8 cellular contexts compared by ENCODE assay signal in the genomic region with DNA sequence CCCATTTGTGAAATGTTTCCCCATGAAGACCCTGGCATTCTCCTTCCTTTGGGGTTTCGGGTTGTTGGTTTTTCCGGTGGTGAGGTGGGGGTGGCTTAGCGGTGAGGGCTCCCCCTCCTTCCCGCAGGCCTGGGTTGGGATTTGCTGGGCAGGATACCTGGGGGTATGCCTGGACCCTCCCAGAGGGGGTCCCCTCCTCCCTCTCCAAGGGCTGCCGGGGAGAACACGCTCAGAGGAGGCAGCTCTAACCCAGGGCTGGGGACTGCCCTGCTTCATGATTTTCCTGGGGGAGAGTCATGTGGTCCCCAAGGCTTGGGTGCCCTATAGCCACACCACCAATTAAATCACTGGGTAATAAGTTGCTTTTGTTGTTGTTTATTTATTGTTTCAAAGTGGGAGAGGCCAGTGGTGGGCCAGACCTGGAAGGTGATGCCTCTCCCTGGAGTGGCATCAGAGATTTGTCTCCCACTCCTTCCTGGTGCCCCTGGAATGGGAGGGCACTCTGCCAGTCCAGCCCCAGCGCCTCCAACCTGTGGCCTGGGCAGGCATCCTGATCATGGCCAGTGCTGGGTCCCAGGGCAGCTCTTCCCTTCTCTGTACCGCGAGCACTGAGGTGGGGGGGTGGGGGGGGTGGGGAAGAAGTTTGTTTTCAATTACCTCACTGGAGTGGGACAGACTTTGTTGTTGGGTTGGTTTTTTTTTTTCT. TPM values are rescaled to one million over a fixed set of nuclear protein-coding genes. Genes with fewer than 3 reads are reported as not detected.
DNase-seq lines count a peak whose midpoint lies in the region; ATAC-seq, FAIRE-seq and TF ChIP-seq lines count a peak whose summit lies in the region.

No MANE protein-coding gene starts in this region.

- H3K4me3 Mint-ChIP-seq in astrocyte (ENCODE audit: unreplicated experiment): peak overlapping the region; percentile 91

- H3K4me1 Mint-ChIP-seq in astrocyte (ENCODE audit: low read depth, unreplicated experiment): peaks cover 33% of the 10 kb centered on the region

- H3K4me3 ChIP-seq in heart left ventricle (peak overlapping the region in 6 of 12 donors; percentile 71 to 84 (median 78)), astrocyte (ENCODE audit: insufficient read depth, low read depth, low read length) (peak overlapping the region; percentile 50), lower lobe of right lung (peak overlapping the region; percentile 71), upper lobe of right lung (peak overlapping the region; percentile 73)

- peaks cover 0 to 44% (median 23%) of the 10 kb centered on the region in 12 donors for H3K4me1 ChIP-seq in heart left ventricle
- peaks cover 57% of the 10 kb centered on the region for H3K4me1 ChIP-seq in astrocyte (ENCODE audit: insufficient read depth, low read length)
- peaks cover 40% of the 10 kb centered on the region for H3K4me1 ChIP-seq in lower lobe of right lung
- H3K4me1 ChIP-seq in upper lobe of right lung: peaks cover 37% of the 10 kb centered on the region

- H3K79me2 ChIP-seq in astrocyte (ENCODE audit: insufficient read depth, low read length): peaks cover 32% of the 10 kb centered on the region

- H3K27ac ChIP-seq in heart left ventricle (peak overlapping the region in 7 of 12 donors; percentile 81 to 97 (median 92)), astrocyte (ENCODE audit: low read depth, low read length) (peak overlapping the region; percentile 95), lower lobe of right lung (peak overlapping the region; percentile 91), upper lobe of right lung (peak overlapping the region; percentile 91)

- no peak for FAIRE-seq in astrocyte (lab: Jason Lieb, UNC)

- H3K27me3 Mint-ChIP-seq in astrocyte (ENCODE audit: low read depth, unreplicated experiment): no peaks in the 10 kb centered on the region

- peak overlapping the region; percentile 93 for H3K9ac ChIP-seq in astrocyte (ENCODE audit: low read length)

- H4K20me1 ChIP-seq in astrocyte (ENCODE audit: insufficient read depth, low read length): peaks cover 25% of the 10 kb centered on the region

- H3K27me3 ChIP-seq in heart left ventricle: peaks cover 0 to 6% (median 0%) of the 10 kb centered on the region in 9 donors
- H3K27me3 ChIP-seq in astrocyte (ENCODE audit: insufficient read depth, low read length): no peaks in the 10 kb centered on the region
- no peaks in the 10 kb centered on the region for H3K27me3 ChIP-seq in lower lobe of right lung (ENCODE audit: low read depth)
- H3K27me3 ChIP-seq in upper lobe of right lung: no peaks in the 10 kb centered on the region

- TF ChIP-seq CTCF in heart left ventricle (IDR thresholded peaks at IDR 0.05) (no peak), astrocyte (IDR thresholded peaks at IDR 0.05; ENCODE audit: insufficient read depth, low read depth, low read length) (no peak), lower lobe of right lung (IDR thresholded peaks at IDR 0.05) (no peak), upper lobe of right lung (IDR thresholded peaks at IDR 0.05) (no peak)

- H3K9me3 ChIP-seq in heart left ventricle (no peaks in the 10 kb centered on the region), astrocyte (ENCODE audit: insufficient read depth, low read depth, low read length) (no peaks in the 10 kb centered on the region), lower lobe of right lung (no peaks in the 10 kb centered on the region), upper lobe of right lung (no peaks in the 10 kb centered on the region)

- ATAC-seq in heart left ventricle: no peak
- ATAC-seq in lower lobe of right lung: no peak
- ATAC-seq in upper lobe of right lung: no peak
- ATAC-seq in GM19452 (IDR thresholded peaks at IDR 0.05; ENCODE audit: unreplicated experiment): no peak

- intact Hi-C loops in heart left ventricle (cut with DNase I) (loop anchor here in 2 of 10 donors (2.0 kb wide), 1 partner anchor 18 kb away; no protein-coding TSS in a partner anchor), cardiac septum (cut with DNase I) (loop anchor here (1.0 kb wide), 1 partner anchor 20 kb away; no protein-coding TSS in a partner anchor), lower lobe of right lung (cut with DNase I) (no loop called here), upper lobe of right lung (cut with DNase I) (no loop called here)

- DNase-seq in heart left ventricle (no peak), cardiac septum (ENCODE audit: low spot score) (no peak), astrocyte (ENCODE audit: low read depth) (no peak), lower lobe of right lung (no peak), upper lobe of right lung (no peak), globus pallidus (ENCODE audit: low spot score) (no peak), C1 segment of cervical spinal cord (lab: John Stamatoyannopoulos, UW) (no peak)

- H2AFZ ChIP-seq in astrocyte (ENCODE audit: low read depth, low read length): no peak overlapping the region

- H3K9me3 Mint-ChIP-seq in astrocyte (ENCODE audit: unreplicated experiment): no peaks in the 10 kb centered on the region

- H3K27ac Mint-ChIP-seq in astrocyte (ENCODE audit: unreplicated experiment): peak overlapping the region; percentile 98

- 36 to 60% (median 48%) methylated on average over 7 to 9 of the region's 9 CpGs for WGBS in heart left ventricle, 4 donors

- no peak for TF ChIP-seq POLR2A in heart left ventricle (IDR thresholded peaks at IDR 0.05)

- no peaks in the 10 kb centered on the region for H3K36me3 ChIP-seq in heart left ventricle
- no peaks in the 10 kb centered on the region for H3K36me3 ChIP-seq in astrocyte (ENCODE audit: insufficient read depth, low read length)
- H3K36me3 ChIP-seq in lower lobe of right lung: no peaks in the 10 kb centered on the region
- no peaks in the 10 kb centered on the region for H3K36me3 ChIP-seq in upper lobe of right lung

- H3K36me3 Mint-ChIP-seq in astrocyte (ENCODE audit: low read depth, unreplicated experiment): no peaks in the 10 kb centered on the region

- H3K4me2 ChIP-seq in astrocyte (ENCODE audit: low read length): peak overlapping the region; percentile 93

RNA-seq across cellular contexts. Expression of gene CLCF1, which starts 1.3 kb away (rescaled TPM):
- total RNA-seq in heart left ventricle (1 to 10 TPM in 5 of 9 donors, under 1 TPM in 4; 0.25 to 6.1 (median 1.7) TPM), cardiac septum (4.0 TPM), astrocyte (17.4 and 17.6 TPM in 2 replicates), lower lobe of right lung (3.7 TPM), upper lobe of right lung (4.0 TPM)
- polyA plus RNA-seq in heart left ventricle: 10 to 100 TPM in 1 of 2 donors, under 1 TPM in 1; 0.99 to 17.1 TPM

RNA-seq across cellular contexts. Expression of gene RAD9A, which starts 17.1 kb away (rescaled TPM):
- total RNA-seq in heart left ventricle (1 to 10 TPM; 3.5 to 9.1 (median 5.8) TPM), cardiac septum (4.8 TPM), astrocyte (9.2 and 9.4 TPM in 2 replicates), lower lobe of right lung (28.9 TPM), upper lobe of right lung (20.7 TPM)
- polyA plus RNA-seq in heart left ventricle: 1 to 10 TPM; 7.6 to 8.0 TPM

RNA-seq across cellular contexts. Expression of gene POLD4, which starts 21.4 kb away (rescaled TPM):
- total RNA-seq in heart left ventricle: 100 to 1,000 TPM in 1 of 9 donors, 10 to 100 TPM in 8; 36.0 to 131 (median 57.1) TPM
- 100 to 1,000 TPM in 1 of 2 donors, 10 to 100 TPM in 1; 83.0 to 164 TPM for polyA plus RNA-seq in heart left ventricle
- total RNA-seq in cardiac septum: 61.6 TPM
- total RNA-seq in astrocyte: 53.5 and 69.2 TPM in 2 replicates
- 86.6 TPM for total RNA-seq in lower lobe of right lung
- 69.3 TPM for total RNA-seq in upper lobe of right lung

RNA-seq across cellular contexts. Expression of gene PPP1CA, which starts 26.9 kb away (rescaled TPM):
- total RNA-seq in heart left ventricle: 100 to 1,000 TPM in 7 of 9 donors, 10 to 100 TPM in 2; 90.3 to 151 (median 105) TPM
- polyA plus RNA-seq in heart left ventricle: 100 to 1,000 TPM in 1 of 2 donors, 10 to 100 TPM in 1; 94.4 to 207 TPM
- 95.1 TPM for total RNA-seq in cardiac septum
- total RNA-seq in astrocyte: 157 and 159 TPM in 2 replicates
- total RNA-seq in lower lobe of right lung: 144 TPM
- total RNA-seq in upper lobe of right lung: 134 TPM

RNA-seq across cellular contexts. Expression of gene TBC1D10C, which starts 29.2 kb away (rescaled TPM):
- total RNA-seq in heart left ventricle: 10 to 100 TPM in 1 of 9 donors, 1 to 10 TPM in 4, under 1 TPM in 4; 0.14 to 14.2 (median 1.6) TPM
- under 1 TPM; 0.61 to 0.88 TPM for polyA plus RNA-seq in heart left ventricle
- 1.0 TPM for total RNA-seq in cardiac septum
- 0.16 TPM in 1 of 2 replicates, not detected in the other for total RNA-seq in astrocyte
- 45.3 TPM for total RNA-seq in lower lobe of right lung
- total RNA-seq in upper lobe of right lung: 26.8 TPM
